ENCODE assay signal across 9 cellular contexts in genomic region chr1:204103121-204103741, GRCh38. TPM values are rescaled to one million over a fixed set of nuclear protein-coding genes. Genes with fewer than 3 reads are reported as not detected.
DNase-seq lines count a peak whose midpoint lies in the region; ATAC-seq and TF ChIP-seq lines count a peak whose summit lies in the region.
"Had no signal": no experiment of that assay in that cellular context is flagged by ENCODE, and none has a peak within 500 bp of the region (broad histone marks: within the 10 kb centered on the region; RNA-seq: fewer than 3 reads in every experiment).

No MANE protein-coding gene starts in this region.

- POLR2A ChIA-PET in SK-N-SH (lab: Yijun Ruan, JAX) = no interaction called here

- H2AFZ ChIP-seq in SK-N-SH (ENCODE audit: low read depth) = no peak overlapping the region

- H3K36me3 ChIP-seq in SK-N-SH (replicated peaks in 1 of 2; ENCODE audit: control insufficient read depth in 1 of 2, insufficient read depth in 2 of 2, low read length in 1 of 2) = no peaks in the 10 kb centered on the region

- intact Hi-C loops in head of caudate nucleus (cut with DNase I) = no loop called here

- 85% methylated on average over 4 of the region's 4 CpGs for WGBS in SK-N-SH (ENCODE audit: low lambda C conversion rate)

- CTCF ChIA-PET in SK-N-SH (lab: Yijun Ruan, JAX) = interaction anchor here (0.7 to 2.2 kb wide), 3 partner anchors 13 to 28 kb away, joined by 3 to 12 read pairs (median 3); no protein-coding TSS in a partner anchor

- H3K4me2 ChIP-seq in SK-N-SH = no peak overlapping the region

- TF ChIP-seq EP300 in SK-N-SH (IDR thresholded peaks at IDR 0.05; ENCODE audit: borderline replicate concordance in 1 of 2, low read depth in 1 of 2, low read length in 1 of 2) = no peak

- no peak overlapping the region for H3K27ac ChIP-seq in SK-N-SH (ENCODE audit: low read depth in 2 of 2, low read length in 1 of 2)

- no peaks in the 10 kb centered on the region for H3K9me3 ChIP-seq in SK-N-SH

- H3F3A ChIP-seq in SK-N-SH (replicated peaks; ENCODE audit: insufficient read depth) = peaks cover 4% of the 10 kb centered on the region

- H3K4me1 ChIP-seq in SK-N-SH (ENCODE audit: control insufficient read depth in 1 of 2, insufficient read depth in 2 of 2, low read depth in 1 of 2, low read length in 1 of 2) = peaks cover 10 to 12% of the 10 kb centered on the region in 2 experiments; a peak in 2 of 4 replicates

- ATAC-seq in GM21423 (IDR thresholded peaks at IDR 0.05; ENCODE audit: unreplicated experiment) = no peak

- no peaks in the 10 kb centered on the region for H3K9me2 ChIP-seq in SK-N-SH

- no peaks in the 10 kb centered on the region for H4K20me1 ChIP-seq in SK-N-SH (ENCODE audit: insufficient read depth)

- TF ChIP-seq RAD21 in SK-N-SH (IDR thresholded peaks at IDR 0.05; ENCODE audit: low read length) = no peak

- DNase-seq in ELR (ENCODE audit: low read depth) (peak; percentile 58), SK-N-SH (no peak), fibroblast of gingiva (ENCODE audit: low read depth) (peak; percentile 21), renal cortical epithelial cell (ENCODE audit: low read depth) (peak; percentile 53), head of caudate nucleus (no peak), SIG-M5 (lab: John Stamatoyannopoulos, UW) (no peak), islet precursor cell (no peak)
- DNase-seq: activated effector memory CD4-positive, alpha-beta T cell treated with Interleukin-2 at 50 U/mL for 16 hours had no signal

- no peak overlapping the region for H3K9ac ChIP-seq in SK-N-SH

- no peaks in the 10 kb centered on the region for H3K27me3 ChIP-seq in SK-N-SH (ENCODE audit: insufficient read depth)

- no peak for TF ChIP-seq CTCF in SK-N-SH (IDR thresholded peaks at IDR 0.05)

- H3K4me3 ChIP-seq in SK-N-SH (ENCODE audit: low read depth in 2 of 2, low read length in 1 of 2) = no peak overlapping the region

- H3K79me2 ChIP-seq in SK-N-SH (ENCODE audit: insufficient read depth) = no peaks in the 10 kb centered on the region

TF ChIP-seq in SK-N-SH, 30 proteins besides CTCF, POLR2A, EP300 and RAD21:
- no peak for TF ChIP-seq JUND (IDR thresholded peaks at IDR 0.05)
- peak; percentile 14; the same call in 1 of the 2 replicates for TF ChIP-seq NFIC (IDR thresholded peaks at IDR 0.05; ENCODE audit: borderline replicate concordance)

RNA-seq across cellular contexts. Expression of gene SOX13, which starts 30.3 kb away (rescaled TPM):
- polyA plus RNA-seq in SK-N-SH (2012; rRNA removed) = 7.2 and 10.6 TPM in 2 replicates
- 4.4 and 6.1 TPM in 2 replicates for polyA plus RNA-seq in SK-N-SH (2012; cell fraction: cytosol; rRNA removed)
- 21.8 and 23.2 TPM in 2 replicates for polyA plus RNA-seq in SK-N-SH (2012; cell fraction: nucleus; rRNA removed)
- 3.3 and 11.5 TPM in 2 replicates for total RNA-seq in renal cortical epithelial cell

RNA-seq across cellular contexts. Expression of gene ETNK2, which starts 48.6 kb away (rescaled TPM):
- 16.1 and 20.1 TPM in 2 replicates for polyA plus RNA-seq in SK-N-SH (2012; rRNA removed)
- polyA plus RNA-seq in SK-N-SH (2012; cell fraction: cytosol; rRNA removed) = 16.7 and 18.3 TPM in 2 replicates
- polyA plus RNA-seq in SK-N-SH (2012; cell fraction: nucleus; rRNA removed) = 8.4 and 10.6 TPM in 2 replicates
- total RNA-seq in renal cortical epithelial cell = 21.7 and 22.7 TPM in 2 replicates

Comparison
In these comparisons a context has a peak if more than half of its experiments do, and no peak if none do; other contexts are left out.
1. DNase-seq: peak in ELR (single experiment), fibroblast of gingiva (single experiment) and renal cortical epithelial cell (single experiment); none in SK-N-SH (single experiment), head of caudate nucleus (0 of 42), SIG-M5 (single experiment) and islet precursor cell (single experiment).